19 cellular contexts compared by ENCODE assay signal in the genomic region with DNA sequence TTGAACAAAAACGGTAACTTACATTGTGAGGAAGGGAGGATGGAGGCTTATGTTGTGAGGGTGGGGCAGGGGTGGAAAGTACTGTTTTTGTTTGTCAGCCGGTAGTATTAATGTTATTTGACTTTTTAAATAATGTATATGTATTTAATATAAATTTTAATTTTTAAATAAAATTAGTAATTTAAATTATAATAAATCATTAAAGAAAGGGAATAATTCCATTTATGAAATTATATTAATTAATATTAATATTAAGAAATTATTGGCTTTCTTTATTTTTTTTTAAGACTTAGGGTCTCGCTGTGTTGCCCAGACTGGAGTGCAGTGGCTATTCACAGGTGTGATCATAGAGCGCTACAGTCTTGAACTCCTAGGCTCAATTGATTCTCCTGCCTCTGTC. TPM values are rescaled to one million over a fixed set of nuclear protein-coding genes. Genes with fewer than 3 reads are reported as not detected.
DNase-seq lines count a peak whose midpoint lies in the region; ATAC-seq, FAIRE-seq and TF ChIP-seq lines count a peak whose summit lies in the region.
"Had no signal": no experiment of that assay in that cellular context is flagged by ENCODE, and none has a peak within 500 bp of the region (broad histone marks: within the 10 kb centered on the region; RNA-seq: fewer than 3 reads in every experiment).

No MANE protein-coding gene starts in this region.

- H3K4me1 ChIP-seq in BLaER1 treated with 17β-estradiol and CSF1 and Interleukin-3, amounts not matched to agents 10 nM and 100 nM = peaks cover 0 to 35% (median 9%) of the 10 kb centered on the region in 10 experiments; a peak in 15 of 20 replicates
- H3K4me1 ChIP-seq in tibial artery (peaks cover 0 to 21% (median 10%) of the 10 kb centered on the region in 4 donors), upper lobe of left lung (peaks cover 7 to 15% (median 13%) of the 10 kb centered on the region in 4 donors)

- H3K4me1 Mint-ChIP-seq in stimulated activated naive B cell treated with anti-CD40 and anti-IgM and Interleukin-4, amounts not matched to agents 10 μg/mL and 1 μg/mL and 100 μg/mL, for 72 hours = peaks cover 8 to 14% of the 10 kb centered on the region in 2 donors

- H3K27me3 ChIP-seq in BLaER1 treated with 17β-estradiol and CSF1 and Interleukin-3, amounts not matched to agents 10 nM and 100 nM = no peaks in the 10 kb centered on the region
- H3K27me3 ChIP-seq in tibial artery = no peaks in the 10 kb centered on the region
- H3K27me3 ChIP-seq in upper lobe of left lung = no peaks in the 10 kb centered on the region

- TF ChIP-seq CTCF in tibial artery (IDR thresholded peaks at IDR 0.05) (no peak), upper lobe of left lung (IDR thresholded peaks at IDR 0.05) (no peak)

- H3K9me3 ChIP-seq in BLaER1 treated with 17β-estradiol and CSF1 and Interleukin-3, amounts not matched to agents 10 nM and 100 nM (replicated peaks in 1 of 11) = no peaks in the 10 kb centered on the region
- no peaks in the 10 kb centered on the region for H3K9me3 ChIP-seq in tibial artery
- H3K9me3 ChIP-seq in upper lobe of left lung = no peaks in the 10 kb centered on the region
- H3K9me3 ChIP-seq: HAP-1 had no signal

- H4K20me1 ChIP-seq in BLaER1 treated with 17β-estradiol and CSF1 and Interleukin-3, amounts not matched to agents 10 nM and 100 nM = peaks cover 0 to 8% (median 0%) of the 10 kb centered on the region in 11 experiments; a peak in 1 of 22 replicates

- no peak for TF ChIP-seq POLR2A in upper lobe of left lung (IDR thresholded peaks at IDR 0.05)

- H3K36me3 Mint-ChIP-seq in stimulated activated naive B cell treated with anti-CD40 and anti-IgM and Interleukin-4, amounts not matched to agents 10 μg/mL and 1 μg/mL and 100 μg/mL, for 72 hours = peaks cover 3 to 16% of the 10 kb centered on the region in 2 donors

- no peak overlapping the region for H3K4me3 ChIP-seq in BLaER1 treated with 17β-estradiol and CSF1 and Interleukin-3, amounts not matched to agents 10 nM and 100 nM
- H3K4me3 ChIP-seq in tibial artery = no peak overlapping the region
- H3K4me3 ChIP-seq in upper lobe of left lung = no peak overlapping the region
- H3K4me3 ChIP-seq: HAP-1 had no signal

- peaks cover 0 to 26% (median 9%) of the 10 kb centered on the region in 11 experiments; a peak in 10 of 22 replicates for H3K36me3 ChIP-seq in BLaER1 treated with 17β-estradiol and CSF1 and Interleukin-3, amounts not matched to agents 10 nM and 100 nM
- peaks cover 0 to 10% (median 5%) of the 10 kb centered on the region in 3 donors for H3K36me3 ChIP-seq in tibial artery
- peaks cover 0 to 8% (median 0%) of the 10 kb centered on the region in 4 donors for H3K36me3 ChIP-seq in upper lobe of left lung
- H3K36me3 ChIP-seq: HAP-1 had no signal

- peak overlapping the region; percentile 75 for H3K27ac Mint-ChIP-seq in stimulated activated naive B cell treated with anti-CD40 and anti-IgM and Interleukin-4, amounts not matched to agents 10 μg/mL and 1 μg/mL and 100 μg/mL, for 72 hours
- H3K27ac Mint-ChIP-seq: B cell had no signal

- ATAC-seq in stimulated activated naive B cell treated with anti-CD40 and anti-IgM and Interleukin-4, amounts not matched to agents 10 μg/mL and 1 μg/mL and 100 μg/mL, for 72 hours (replicated peaks) = no peak
- no peak for ATAC-seq in upper lobe of left lung (ENCODE audit: low FRiP score in 2 of 2)
- ATAC-seq in stimulated activated naive CD8-positive, alpha-beta T cell treated with anti-CD3 and anti-CD28 coated beads, Interleukin-15, Interleukin-2, amounts not matched to agents 100 U/mL and 50 U/mL, for 24 hours = no peak
- ATAC-seq: HepG2 had no signal

- no peak for DNase-seq in stimulated activated naive B cell treated with anti-CD40 and anti-IgM and Interleukin-4, amounts not matched to agents 10 μg/mL and 1 μg/mL and 100 μg/mL, for 72 hours
- no peak for DNase-seq in tibial artery
- DNase-seq in upper lobe of left lung = no peak
- no peak for DNase-seq in stimulated activated naive CD8-positive, alpha-beta T cell treated with anti-CD3 and anti-CD28 coated beads, Interleukin-15, Interleukin-2, amounts not matched to agents 100 U/mL and 50 U/mL, for 24 hours
- DNase-seq: CD4-positive, alpha-beta memory T cell; DMS153; DND-41; GF-D8 had no signal

- H3K4me3 Mint-ChIP-seq in stimulated activated naive B cell treated with anti-CD40 and anti-IgM and Interleukin-4, amounts not matched to agents 10 μg/mL and 1 μg/mL and 100 μg/mL, for 72 hours = no peak overlapping the region
- H3K4me3 Mint-ChIP-seq: B cell; CD4-positive, alpha-beta memory T cell had no signal

- peak overlapping the region in 6 of 11 experiments; percentile 6 to 46 (median 20); a peak in 6 of 22 replicates for H3K4me2 ChIP-seq in BLaER1 treated with 17β-estradiol and CSF1 and Interleukin-3, amounts not matched to agents 10 nM and 100 nM

- no peak overlapping the region for H3K27ac ChIP-seq in BLaER1 treated with 17β-estradiol and CSF1 and Interleukin-3, amounts not matched to agents 10 nM and 100 nM
- H3K27ac ChIP-seq in tibial artery (no peak overlapping the region), upper lobe of left lung (no peak overlapping the region)
- H3K27ac ChIP-seq: C4-2B had no signal

- WGBS in upper lobe of left lung, 2 donors = 95 to 96% methylated on average over 4 of the region's 4 CpGs

- no peaks in the 10 kb centered on the region for H3K9me3 Mint-ChIP-seq in stimulated activated naive B cell treated with anti-CD40 and anti-IgM and Interleukin-4, amounts not matched to agents 10 μg/mL and 1 μg/mL and 100 μg/mL, for 72 hours
- H3K9me3 Mint-ChIP-seq: CD4-positive, alpha-beta memory T cell had no signal

- no peak for TF ChIP-seq EP300 in upper lobe of left lung (IDR thresholded peaks at IDR 0.05)

- intact Hi-C loops in tibial artery (cut with DNase I; ENCODE audit: low total_unique reads) = no loop called here

- H3K9ac ChIP-seq in BLaER1 treated with 17β-estradiol and CSF1 and Interleukin-3, amounts not matched to agents 10 nM and 100 nM = no peak overlapping the region

- FAIRE-seq in TTC549 (lab: Jason Lieb, UNC) = peak; percentile 33
- peak; percentile 33 for FAIRE-seq in endometrium (lab: Jason Lieb, UNC)
- FAIRE-seq: D721Med, GM19239, H1, HepG2, HTR-8/SVneo had no signal

- no peaks in the 10 kb centered on the region for H3K27me3 Mint-ChIP-seq in stimulated activated naive B cell treated with anti-CD40 and anti-IgM and Interleukin-4, amounts not matched to agents 10 μg/mL and 1 μg/mL and 100 μg/mL, for 72 hours
- H3K27me3 Mint-ChIP-seq: B cell; CD4-positive, alpha-beta memory T cell had no signal

RNA-seq across cellular contexts. Expression of a gene that starts 24.0 kb away (rescaled TPM):
- 100 to 1,000 TPM in 1 of 6 donors, 10 to 100 TPM in 5; 18.1 to 106 (median 60.3) TPM for total RNA-seq in upper lobe of left lung
